In the genomic region with DNA sequence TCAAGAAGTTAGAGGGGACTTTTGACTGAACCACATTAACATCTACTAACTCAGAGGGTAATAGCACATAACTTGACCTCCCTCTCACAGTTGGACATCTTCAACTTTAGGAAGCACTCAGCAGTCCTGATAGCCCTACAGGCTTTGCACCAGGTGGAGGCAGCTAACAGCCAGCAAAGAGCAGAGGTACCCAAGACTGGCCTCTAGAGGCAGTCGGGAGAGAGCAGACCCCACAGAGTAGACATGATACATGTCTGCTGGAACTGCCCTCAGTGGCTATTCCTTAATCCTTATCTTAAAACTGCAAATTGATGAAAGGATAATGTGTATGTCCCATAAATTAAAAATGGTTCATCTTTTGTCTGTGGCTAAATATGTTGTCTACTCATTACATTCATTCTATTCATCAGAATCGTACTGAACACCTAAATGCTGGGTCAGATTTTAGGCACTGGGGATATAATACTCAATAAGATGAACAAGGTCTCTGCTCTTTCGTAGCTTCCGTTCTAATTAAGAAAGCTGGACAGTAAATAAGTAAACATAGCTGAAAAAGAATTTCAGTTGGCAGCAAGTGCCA, we compare ENCODE assay signal across 8 cellular contexts. TPM values are rescaled to one million over a fixed set of nuclear protein-coding genes. Genes with fewer than 3 reads are reported as not detected.
DNase-seq lines count a peak whose midpoint lies in the region; ATAC-seq, FAIRE-seq and TF ChIP-seq lines count a peak whose summit lies in the region.

No MANE protein-coding gene starts in this region.

- FAIRE-seq in H54 (lab: Jason Lieb, UNC): peak; percentile 84

- no peak overlapping the region for H3K4me3 ChIP-seq in NB4 (ENCODE audit: low read depth, low read length)

- intact Hi-C loops in left colon (cut with DNase I, micrococcal nuclease): no loop called here

- no peak for TF ChIP-seq POLR2A in H54 (IDR thresholded peaks at IDR 0.05; ENCODE audit: low read depth, low read length)
- no peak for TF ChIP-seq POLR2A in NB4 (IDR thresholded peaks at IDR 0.05; ENCODE audit: extremely low read depth, insufficient read length)

- ATAC-seq in left colon: peak; percentile 86

- DNase-seq in H54 (ENCODE audit: insufficient read length, low spot score) (no peak), NB4 (ENCODE audit: low read depth) (peak; percentile 58), left colon (peak in 1 of 2 donors; percentile 28), HPDE6-E6E7 (ENCODE audit: extremely low spot score) (no peak), NCI-H345 (lab: John Stamatoyannopoulos, UW) (no peak)
- DNase-seq in activated effector memory CD4-positive, alpha-beta T cell treated with anti-CD3 and anti-CD28 coated beads, Interleukin-2, amount 50 U/mL, for 16 hours: peak; percentile 69
- no peak for DNase-seq in effector CD4-positive, alpha-beta T cell

- peak; percentile 77 for TF ChIP-seq CTCF in GM12873 (IDR thresholded peaks at IDR 0.05; ENCODE audit: insufficient read depth, low read depth, low read length, missing control alignments)
- peak; percentile 59 for TF ChIP-seq CTCF in NB4 (IDR thresholded peaks at IDR 0.05; ENCODE audit: low read depth, low read length)

RNA-seq across cellular contexts. Expression of a gene that starts 49.8 kb away (rescaled TPM):
- total RNA-seq in left colon: 100 to 1,000 TPM; 116 to 143 TPM

Comparison
In these comparisons a context has a peak if more than half of its experiments do, and no peak if none do; other contexts are left out.
1. DNase-seq: peak in NB4 (single experiment) and activated effector memory CD4-positive, alpha-beta T cell treated with anti-CD3 and anti-CD28 coated beads, Interleukin-2, amount 50 U/mL, for 16 hours (single experiment); none in H54 (single experiment), effector CD4-positive, alpha-beta T cell (single experiment), HPDE6-E6E7 (single experiment) and NCI-H345 (single experiment).